8 cellular contexts compared by ENCODE assay signal in the genomic region with DNA sequence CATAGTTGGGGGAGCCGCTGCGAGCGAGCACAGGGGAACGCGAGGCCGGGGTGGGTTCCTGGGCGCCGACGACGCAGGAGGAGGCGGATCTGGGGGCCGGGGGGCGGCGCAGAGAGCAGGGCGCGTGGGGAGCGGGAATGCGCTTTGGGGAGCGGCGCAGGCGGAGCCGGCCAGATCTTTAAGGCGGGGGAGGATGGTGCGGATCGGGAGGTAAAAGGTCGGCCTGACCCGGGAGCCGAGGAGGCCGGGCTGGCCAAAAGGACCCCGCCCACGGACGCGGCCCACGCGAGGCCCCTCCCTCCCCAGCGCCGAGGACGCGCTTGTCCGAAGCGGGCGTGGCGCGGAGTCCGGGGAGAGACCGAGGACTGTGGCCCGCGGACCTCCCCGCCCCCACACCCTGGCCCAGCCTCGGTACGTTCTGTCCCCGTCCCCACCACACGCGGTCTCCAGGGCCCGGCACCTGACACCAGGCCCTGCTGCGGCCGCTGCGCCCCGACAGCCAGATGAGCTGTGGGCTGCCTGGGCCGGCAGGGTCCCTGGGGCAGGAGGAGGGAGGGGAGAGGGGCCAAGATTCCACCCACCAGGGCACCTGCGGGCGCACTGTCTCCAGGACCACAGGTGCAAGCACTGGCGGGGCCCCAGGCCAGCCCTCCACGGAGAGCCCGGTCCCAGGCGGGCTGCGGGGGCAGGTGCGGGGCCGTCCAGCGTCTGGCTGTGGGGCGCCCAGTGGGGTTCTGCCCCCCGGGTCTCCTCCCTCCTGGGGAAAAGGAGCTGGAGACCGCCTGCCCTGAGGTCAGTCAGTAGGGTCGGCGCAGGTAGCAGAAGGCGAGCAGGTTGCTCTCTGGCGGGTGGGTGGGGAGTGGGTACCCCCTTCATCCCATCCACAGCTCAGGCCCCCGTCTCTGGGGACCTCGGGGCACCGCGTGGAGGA. TPM values are rescaled to one million over a fixed set of nuclear protein-coding genes. Genes with fewer than 3 reads are reported as not detected.
DNase-seq lines count a peak whose midpoint lies in the region; ATAC-seq, FAIRE-seq and TF ChIP-seq lines count a peak whose summit lies in the region.

No MANE protein-coding gene starts in this region.

- no peaks in the 10 kb centered on the region for H3K9me3 Mint-ChIP-seq in CD4-positive, alpha-beta T cell
- peaks cover 5% of the 10 kb centered on the region for H3K9me3 Mint-ChIP-seq in stimulated activated naive CD8-positive, alpha-beta T cell treated with anti-CD3 and anti-CD28 coated beads, Interleukin-15, Interleukin-2, amounts not matched to agents 100 ng/mL and 50 ng/mL, for 24 hours

- H3K27ac ChIP-seq in CD4-positive, alpha-beta T cell (ENCODE audit: low read depth, low read length): no peak overlapping the region

- intact Hi-C loops in CD4-positive, alpha-beta T cell (cut with DNase I, micrococcal nuclease): loop anchor here (2.0 kb wide), 1 partner anchor 35 kb away; no protein-coding TSS in a partner anchor

- CTCF ChIA-PET in CD4-positive, alpha-beta T cell (lab: Charles Lee): interaction anchor here (1.2 to 1.7 kb wide), 2 partner anchors 41 to 59 kb away, joined by 5 to 6 read pairs; no protein-coding TSS in a partner anchor

- TF ChIP-seq CTCF in CD4-positive, alpha-beta T cell (IDR thresholded peaks at IDR 0.05): no peak
- TF ChIP-seq CTCF in epithelial cell of esophagus (IDR thresholded peaks at IDR 0.05; ENCODE audit: insufficient read depth, low read depth, low read length, missing control alignments): no peak

- peak overlapping the region; percentile 83 for H3K27ac Mint-ChIP-seq in CD4-positive, alpha-beta T cell
- H3K27ac Mint-ChIP-seq in stimulated activated naive CD8-positive, alpha-beta T cell treated with anti-CD3 and anti-CD28 coated beads, Interleukin-15, Interleukin-2, amounts not matched to agents 100 ng/mL and 50 ng/mL, for 24 hours: peak overlapping the region; percentile 97

- DNase-seq in CD4-positive, alpha-beta T cell: peak in 2 of 10 experiments; percentile 64 to 69
- DNase-seq in HTR-8/SVneo (ENCODE audit: insufficient read length, low spot score) (peak; percentile 49), epithelial cell of esophagus (ENCODE audit: low read depth) (no peak), mucosa of gallbladder (ENCODE audit: low spot score) (peak; percentile 77), NCI-H446 treated with DMSO at 0.1 percent for 48 hours (lab: John Stamatoyannopoulos, UW) (no peak)
- DNase-seq in activated CD4-positive, alpha-beta T cell treated with anti-CD3 and anti-CD28 coated beads, Interleukin-2, amount 50 U/mL, for 4 hours: peak; percentile 71 to 77

- FAIRE-seq in HTR-8/SVneo (lab: Jason Lieb, UNC): no peak

- peak overlapping the region; percentile 87 for H3K4me3 Mint-ChIP-seq in CD4-positive, alpha-beta T cell
- H3K4me3 Mint-ChIP-seq in stimulated activated naive CD8-positive, alpha-beta T cell treated with anti-CD3 and anti-CD28 coated beads, Interleukin-15, Interleukin-2, amounts not matched to agents 100 ng/mL and 50 ng/mL, for 24 hours: peak overlapping the region; percentile 76

- no peaks in the 10 kb centered on the region for H3K27me3 Mint-ChIP-seq in CD4-positive, alpha-beta T cell
- H3K27me3 Mint-ChIP-seq in stimulated activated naive CD8-positive, alpha-beta T cell treated with anti-CD3 and anti-CD28 coated beads, Interleukin-15, Interleukin-2, amounts not matched to agents 100 ng/mL and 50 ng/mL, for 24 hours: no peaks in the 10 kb centered on the region

- no peaks in the 10 kb centered on the region for H3K9me3 ChIP-seq in CD4-positive, alpha-beta T cell (ENCODE audit: control insufficient read depth, low read length)

- H3K4me1 Mint-ChIP-seq in CD4-positive, alpha-beta T cell (ENCODE audit: low read depth): peaks cover 32% of the 10 kb centered on the region
- H3K4me1 Mint-ChIP-seq in stimulated activated naive CD8-positive, alpha-beta T cell treated with anti-CD3 and anti-CD28 coated beads, Interleukin-15, Interleukin-2, amounts not matched to agents 100 ng/mL and 50 ng/mL, for 24 hours (ENCODE audit: low read depth): peaks cover 41% of the 10 kb centered on the region

- peaks cover 10% of the 10 kb centered on the region for H3K36me3 Mint-ChIP-seq in CD4-positive, alpha-beta T cell (ENCODE audit: low read depth)
- H3K36me3 Mint-ChIP-seq in stimulated activated naive CD8-positive, alpha-beta T cell treated with anti-CD3 and anti-CD28 coated beads, Interleukin-15, Interleukin-2, amounts not matched to agents 100 ng/mL and 50 ng/mL, for 24 hours (ENCODE audit: low read depth): peaks cover under 1% of the 10 kb centered on the region

- ATAC-seq in CD4-positive, alpha-beta T cell (ENCODE audit: poor library complexity): peak; percentile 48
- peak; percentile 27 for ATAC-seq in GM19463 (IDR thresholded peaks at IDR 0.05; ENCODE audit: unreplicated experiment)

- H3K27me3 ChIP-seq in CD4-positive, alpha-beta T cell (ENCODE audit: control insufficient read depth, insufficient read depth, low read length): no peaks in the 10 kb centered on the region

- H3K4me3 ChIP-seq in epithelial cell of esophagus (ENCODE audit: low read length): peak overlapping the region; percentile 44

- POLR2A ChIA-PET in CD4-positive, alpha-beta T cell (lab: Charles Lee): interaction anchor here (0.7 to 2.7 kb wide), 7 partner anchors 9 to 649 kb away, joined by 3 to 19 read pairs (median 4); a partner anchor contains a TSS

RNA-seq across cellular contexts. Expression of a gene that starts 10.9 kb away (rescaled TPM):
- 100 to 1,000 TPM; 224 to 230 TPM for total RNA-seq in CD4-positive, alpha-beta T cell
- 63.2 TPM for total RNA-seq in mucosa of gallbladder

RNA-seq across cellular contexts. Expression of a gene that starts 41.1 kb away (rescaled TPM):
- total RNA-seq in CD4-positive, alpha-beta T cell: not detected
- 0.06 TPM for total RNA-seq in mucosa of gallbladder

RNA-seq across cellular contexts. Expression of a gene that starts 53.1 kb away (rescaled TPM):
- 10 to 100 TPM; 21.2 to 23.3 TPM for total RNA-seq in CD4-positive, alpha-beta T cell
- 56.6 TPM for total RNA-seq in mucosa of gallbladder

RNA-seq across cellular contexts. Expression of a gene that starts 53.3 kb away (rescaled TPM):
- total RNA-seq in CD4-positive, alpha-beta T cell: 10 to 100 TPM; 13.5 to 14.6 TPM
- 36.7 TPM for total RNA-seq in mucosa of gallbladder

Comparison
In these comparisons a context has a peak if more than half of its experiments do, and no peak if none do; other contexts are left out.
1. DNase-seq: peak in HTR-8/SVneo (single experiment), activated CD4-positive, alpha-beta T cell treated with anti-CD3 and anti-CD28 coated beads, Interleukin-2, amount 50 U/mL, for 4 hours (2 of 2) and mucosa of gallbladder (single experiment); none in epithelial cell of esophagus (single experiment) and NCI-H446 treated with DMSO at 0.1 percent for 48 hours (single experiment).